9 cellular contexts compared by ENCODE assay signal in the genomic region with DNA sequence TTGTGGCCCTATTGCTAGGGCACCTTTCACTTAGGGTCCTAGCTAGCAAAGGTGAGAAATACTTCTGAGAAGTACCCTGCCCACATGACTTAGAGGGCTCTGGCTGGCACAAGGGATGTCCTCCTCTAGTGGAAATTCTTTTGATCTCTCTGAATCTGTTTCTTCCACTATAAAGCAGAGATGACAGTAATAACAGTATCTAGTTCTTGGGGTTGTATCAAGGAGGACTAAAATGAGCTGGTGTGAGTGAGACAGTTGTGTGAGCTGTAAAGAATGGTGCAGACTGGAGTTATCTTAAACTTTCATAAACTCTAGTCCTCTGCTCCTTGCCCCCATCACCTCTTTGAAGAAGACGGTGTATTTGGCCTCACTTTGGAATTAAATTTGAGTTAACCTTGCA.
"Had no signal": no experiment of that assay in that cellular context is flagged by ENCODE, and none has a peak within 500 bp of the region (broad histone marks: within the 10 kb centered on the region; RNA-seq: fewer than 3 reads in every experiment).

No MANE protein-coding gene starts in this region.

- H3K27ac ChIP-seq: GM23248, HL-60 had no signal

- H2AFZ ChIP-seq: GM23248 had no signal

- H3K4me3 ChIP-seq: GM23248, HAP-1 had no signal

- H3K27ac Mint-ChIP-seq: HFFc6, IgD-negative memory B cell had no signal

- H3K9me3 ChIP-seq: HAP-1 had no signal

- H3K9me3 Mint-ChIP-seq: HFFc6 had no signal

- H3K9ac ChIP-seq: GM23248 had no signal

- H3K36me3 Mint-ChIP-seq: IgD-negative memory B cell had no signal

- H3K4me3 Mint-ChIP-seq: HFFc6, IgD-negative memory B cell had no signal

- ATAC-seq: HCT116, HepG2 had no signal

- H3K27me3 Mint-ChIP-seq: IgD-negative memory B cell had no signal

- DNase-seq: GM23248, GOT3, H7, HFFc6 had no signal

- H3K36me3 ChIP-seq: HAP-1 had no signal

- H3K4me1 ChIP-seq: HAP-1 had no signal
